8 cellular contexts compared by ENCODE assay signal in the genomic region with DNA sequence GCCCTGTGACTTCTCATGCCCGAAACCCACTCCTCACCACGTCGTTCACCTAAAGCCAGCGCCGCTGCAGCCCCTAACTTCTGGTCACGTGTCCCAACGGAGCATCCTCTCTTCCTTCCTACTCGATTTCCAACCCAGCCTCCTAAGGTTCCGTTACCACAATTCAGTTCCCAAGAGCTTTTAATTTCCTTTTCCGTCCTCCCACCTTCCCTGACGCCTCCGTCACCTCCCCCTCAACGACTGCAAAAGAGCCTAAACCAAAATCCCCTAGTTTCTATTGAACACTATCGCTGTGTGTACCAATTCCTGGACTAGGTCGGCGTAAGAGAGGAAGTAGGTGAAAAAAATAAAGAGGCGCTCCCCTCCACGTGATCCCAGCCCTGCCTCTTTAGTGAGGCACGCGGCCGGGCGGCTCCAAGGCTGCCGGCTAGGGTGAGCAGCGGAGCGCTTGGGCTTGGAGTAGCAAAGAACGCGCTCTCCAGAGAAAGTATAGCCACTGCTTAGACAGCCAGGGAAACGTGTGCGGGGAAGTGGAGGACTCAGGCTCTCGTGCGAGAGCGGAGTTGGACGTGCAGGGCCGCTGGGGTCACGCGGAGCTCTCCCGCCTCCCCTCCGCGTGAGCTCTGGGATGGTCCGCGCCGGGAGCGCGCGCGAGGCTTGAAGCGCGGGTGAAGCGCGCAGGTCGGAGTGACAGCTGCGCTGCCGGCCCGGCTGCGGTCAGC. TPM values are rescaled to one million over a fixed set of nuclear protein-coding genes. Genes with fewer than 3 reads are reported as not detected.
A peak's percentile ranks its signal among the peaks of the same experiment; 100 is the strongest.
DNase-seq lines count a peak whose midpoint lies in the region; ATAC-seq, FAIRE-seq and TF ChIP-seq lines count a peak whose summit lies in the region.

A gene (plus strand): TSS at position 685 of the 722 bp plus-strand sequence.
A gene (minus strand): TSS at position 82 of the 722 bp plus-strand sequence. CDS start 1,189 bp downstream, outside the sequence.

- H3K27me3 ChIP-seq in mammary epithelial cell (ENCODE audit: insufficient read depth, low read length), result no peaks in the 10 kb centered on the region
- H3K27me3 ChIP-seq in small intestine (ENCODE audit: control insufficient read depth in 2 of 2, insufficient read depth in 2 of 2, low read length in 2 of 2), result no peaks in the 10 kb centered on the region

- H3K9me3 ChIP-seq in mammary epithelial cell (replicated peaks; ENCODE audit: insufficient read depth, low read length) (no peaks in the 10 kb centered on the region), small intestine (ENCODE audit: control insufficient read depth, low read depth) (no peaks in the 10 kb centered on the region)

- peak within 1 kb of the TSS; percentile 99 for H2AFZ ChIP-seq in mammary epithelial cell (ENCODE audit: low read depth, low read length)

- H3K27ac ChIP-seq in mammary epithelial cell (ENCODE audit: insufficient read depth, low read depth, low read length) (peak within 1 kb of the TSS; percentile 98), small intestine (ENCODE audit: low read depth in 1 of 2, low read length in 1 of 2) (peak within 1 kb of the TSS; percentile 88 to 99)

- CTCF ChIA-PET in mammary epithelial cell (lab: Charles Lee; ENCODE audit: low non-redundant PET), result no interaction called here

- DNase-seq in AG08395 (ENCODE audit: low spot score), result peak; percentile 92
- DNase-seq in NCI-H2196 treated with DMSO at 0.1 percent for 48 hours (lab: John Stamatoyannopoulos, UW; ENCODE audit: unreplicated experiment), result peak; percentile 83
- peak; percentile 91 for DNase-seq in mammary epithelial cell
- DNase-seq in iPS-NIHi11 (ENCODE audit: low spot score), result peak; percentile 89
- DNase-seq in small intestine, result peak; percentile 94

- H3K4me3 ChIP-seq in WI38 (ENCODE audit: low read depth, low read length) (peak within 1 kb of the TSS; percentile 94), mammary epithelial cell (replicated peaks in 1 of 3; ENCODE audit: insufficient read depth in 1 of 3, low read depth in 2 of 3, low read length in 3 of 3) (peak within 1 kb of the TSS; percentile 80 to 99 (median 93)), small intestine (ENCODE audit: low read depth in 1 of 2, low read length in 2 of 2) (peak within 1 kb of the TSS; percentile 68 to 73)

- BruUV-seq in mammary epithelial cell (replicated peaks; lab: Mats Ljungman, UMichigan), result no TSS peak

- H3K4me2 ChIP-seq in mammary epithelial cell (ENCODE audit: insufficient read depth, low read depth, low read length), result peak within 1 kb of the TSS; percentile 93

- peak; percentile 91 for ATAC-seq in GM18907 (IDR thresholded peaks at IDR 0.05; ENCODE audit: unreplicated experiment)
- ATAC-seq in HG03139 (IDR thresholded peaks at IDR 0.05; ENCODE audit: unreplicated experiment), result peak; percentile 80

- no peak for TF ChIP-seq CTCF in WI38 (IDR thresholded peaks at IDR 0.05; ENCODE audit: low read depth, low read length)
- TF ChIP-seq CTCF in mammary epithelial cell (conservative IDR thresholded peaks at IDR 0.05 in 1 of 2, IDR thresholded peaks at IDR 0.05 in 1 of 2; ENCODE audit: extremely low read depth in 1 of 2, insufficient read depth in 1 of 2, low read depth in 1 of 2, low read length in 2 of 2), result no peak

- H3K9ac ChIP-seq in mammary epithelial cell (ENCODE audit: insufficient read depth, low read length), result peak within 1 kb of the TSS; percentile 99

- WGBS in mammary epithelial cell (ENCODE audit: low coverage, missing lambda C conversion rate), result 2% methylated on average over 28 of the region's 55 CpGs
- WGBS in small intestine, 3 donors, result 0 to 1% (median 1%) methylated on average over 38 to 55 of the region's 55 CpGs

- dilution Hi-C loops in mammary epithelial cell (cut with HindIII; ENCODE audit: low sequenced_read_pairs), result no loop called here

- no peaks in the 10 kb centered on the region for H4K20me1 ChIP-seq in mammary epithelial cell (ENCODE audit: insufficient read depth, low read length)

- peaks cover 27% of the 10 kb centered on the region for H3K4me1 ChIP-seq in mammary epithelial cell (ENCODE audit: insufficient read depth, low read length)
- peaks cover 0 to 8% of the 10 kb centered on the region in 2 donors for H3K4me1 ChIP-seq in small intestine (ENCODE audit: control insufficient read depth in 2 of 2, insufficient read depth in 1 of 2, low read depth in 1 of 2, low read length in 1 of 2)

- peaks cover 52% of the 10 kb centered on the region for H3K79me2 ChIP-seq in mammary epithelial cell (ENCODE audit: insufficient read depth, low read length)

- FAIRE-seq in small intestine (lab: Jason Lieb, UNC), result no peak

- H3K36me3 ChIP-seq in mammary epithelial cell (ENCODE audit: insufficient read depth, low read length), result peaks cover 15% of the 10 kb centered on the region
- H3K36me3 ChIP-seq in small intestine (ENCODE audit: control insufficient read depth in 2 of 2, insufficient read depth in 2 of 2, low read length in 2 of 2), result peaks cover 0 to 5% of the 10 kb centered on the region in 2 donors

- in situ Hi-C loops in mammary epithelial cell (cut with MboI; ENCODE audit: low sequenced_read_pairs in 2 of 2), result loop anchor here (10.0 to 25.0 kb wide), 3 partner anchors 112 to 462 kb away; no protein-coding TSS in a partner anchor

- intact Hi-C loops in mammary epithelial cell (cut with micrococcal nuclease), result loop anchor here (2.0 to 5.0 kb wide), 4 partner anchors 187 to 382 kb away; a partner anchor contains a TSS

RNA-seq across cellular contexts. Expression of the first gene that starts in this region (rescaled TPM):
- total RNA-seq in mammary epithelial cell, result 1 to 10 TPM; 3.0 to 7.5 TPM
- polyA plus RNA-seq in mammary epithelial cell (4.4 TPM), small intestine (1 to 10 TPM in 1 of 3 donors, under 1 TPM in 2; 0.22 to 3.3 (median 0.81) TPM)
- polyA minus RNA-seq in mammary epithelial cell, result 2.6 TPM

RNA-seq across cellular contexts. Expression of the second gene that starts in this region (rescaled TPM):
- 10 to 100 TPM; 21.8 to 42.4 TPM for total RNA-seq in mammary epithelial cell
- polyA plus RNA-seq in mammary epithelial cell, result 13.7 TPM
- 14.5 TPM for polyA minus RNA-seq in mammary epithelial cell
- polyA plus RNA-seq in small intestine, result 10 to 100 TPM; 11.3 to 14.8 (median 11.4) TPM

Comparison
In these comparisons a context has a peak if more than half of its experiments do, and no peak if none do; other contexts are left out.
1. Peak in every context shown above with its lines: DNase-seq, ATAC-seq, H3K4me3 ChIP-seq and H3K27ac ChIP-seq.